ENCODE assay signal across 1 cellular context in the genomic region with DNA sequence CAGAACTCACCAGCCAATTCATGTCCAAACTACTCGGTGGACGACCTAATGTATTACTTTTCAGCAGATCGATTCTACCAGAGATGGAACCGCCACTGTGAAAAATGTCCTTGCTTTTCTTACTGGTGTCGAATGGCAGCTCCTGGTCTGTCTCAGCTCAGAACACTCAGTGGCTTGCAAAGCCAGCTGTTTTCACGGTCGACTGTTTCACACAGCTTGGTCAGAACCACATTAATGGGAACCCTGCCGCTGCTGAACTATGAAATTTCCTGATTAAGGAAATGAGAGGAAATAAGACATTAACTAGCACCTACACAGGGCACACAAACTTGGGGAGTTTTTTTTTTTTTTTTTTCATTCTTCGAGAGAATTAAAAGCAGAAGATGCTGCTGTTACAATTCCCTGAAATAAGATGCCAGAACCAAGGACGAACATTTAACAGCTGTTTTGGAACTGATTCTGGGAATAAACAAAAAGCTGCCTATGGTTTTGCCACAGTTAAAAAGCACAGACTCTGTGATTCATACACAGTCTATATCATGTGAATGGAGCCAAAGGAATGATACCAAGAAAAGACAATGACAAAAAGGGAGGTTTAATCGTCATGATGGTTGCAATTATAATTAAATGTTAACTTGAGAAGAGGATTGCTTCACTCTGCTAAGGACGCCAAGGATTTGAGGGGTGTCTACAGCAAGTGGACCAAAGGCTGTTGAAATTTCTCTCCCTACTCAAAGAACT.
TF ChIP-seq lines count a peak whose summit lies in the region.

No MANE protein-coding gene starts in this region.

TF ChIP-seq in H1, 55 proteins besides CTCF, POLR2A, EP300 and RAD21:
- TF ChIP-seq SP2 (IDR thresholded peaks at IDR 0.05; ENCODE audit: low read length) = no peak
- no peak for TF ChIP-seq NANOG (IDR thresholded peaks at IDR 0.05; ENCODE audit: insufficient read depth, low read depth, low read length, poor library complexity, severe bottlenecking)
- TF ChIP-seq SP4 (IDR thresholded peaks at IDR 0.05; ENCODE audit: low read length) = no peak
- no peak for TF ChIP-seq JUND (IDR thresholded peaks at IDR 0.05; ENCODE audit: low read length)
- TF ChIP-seq TAF1 (IDR thresholded peaks at IDR 0.05; ENCODE audit: low read depth, low read length) = no peak
- no peak for TF ChIP-seq SAP30 (IDR thresholded peaks at IDR 0.05; ENCODE audit: insufficient read depth, insufficient replicate concordance, low read length)
- TF ChIP-seq ASH2L (IDR thresholded peaks at IDR 0.05; ENCODE audit: low read length) = no peak
- TF ChIP-seq, protein P1, sequence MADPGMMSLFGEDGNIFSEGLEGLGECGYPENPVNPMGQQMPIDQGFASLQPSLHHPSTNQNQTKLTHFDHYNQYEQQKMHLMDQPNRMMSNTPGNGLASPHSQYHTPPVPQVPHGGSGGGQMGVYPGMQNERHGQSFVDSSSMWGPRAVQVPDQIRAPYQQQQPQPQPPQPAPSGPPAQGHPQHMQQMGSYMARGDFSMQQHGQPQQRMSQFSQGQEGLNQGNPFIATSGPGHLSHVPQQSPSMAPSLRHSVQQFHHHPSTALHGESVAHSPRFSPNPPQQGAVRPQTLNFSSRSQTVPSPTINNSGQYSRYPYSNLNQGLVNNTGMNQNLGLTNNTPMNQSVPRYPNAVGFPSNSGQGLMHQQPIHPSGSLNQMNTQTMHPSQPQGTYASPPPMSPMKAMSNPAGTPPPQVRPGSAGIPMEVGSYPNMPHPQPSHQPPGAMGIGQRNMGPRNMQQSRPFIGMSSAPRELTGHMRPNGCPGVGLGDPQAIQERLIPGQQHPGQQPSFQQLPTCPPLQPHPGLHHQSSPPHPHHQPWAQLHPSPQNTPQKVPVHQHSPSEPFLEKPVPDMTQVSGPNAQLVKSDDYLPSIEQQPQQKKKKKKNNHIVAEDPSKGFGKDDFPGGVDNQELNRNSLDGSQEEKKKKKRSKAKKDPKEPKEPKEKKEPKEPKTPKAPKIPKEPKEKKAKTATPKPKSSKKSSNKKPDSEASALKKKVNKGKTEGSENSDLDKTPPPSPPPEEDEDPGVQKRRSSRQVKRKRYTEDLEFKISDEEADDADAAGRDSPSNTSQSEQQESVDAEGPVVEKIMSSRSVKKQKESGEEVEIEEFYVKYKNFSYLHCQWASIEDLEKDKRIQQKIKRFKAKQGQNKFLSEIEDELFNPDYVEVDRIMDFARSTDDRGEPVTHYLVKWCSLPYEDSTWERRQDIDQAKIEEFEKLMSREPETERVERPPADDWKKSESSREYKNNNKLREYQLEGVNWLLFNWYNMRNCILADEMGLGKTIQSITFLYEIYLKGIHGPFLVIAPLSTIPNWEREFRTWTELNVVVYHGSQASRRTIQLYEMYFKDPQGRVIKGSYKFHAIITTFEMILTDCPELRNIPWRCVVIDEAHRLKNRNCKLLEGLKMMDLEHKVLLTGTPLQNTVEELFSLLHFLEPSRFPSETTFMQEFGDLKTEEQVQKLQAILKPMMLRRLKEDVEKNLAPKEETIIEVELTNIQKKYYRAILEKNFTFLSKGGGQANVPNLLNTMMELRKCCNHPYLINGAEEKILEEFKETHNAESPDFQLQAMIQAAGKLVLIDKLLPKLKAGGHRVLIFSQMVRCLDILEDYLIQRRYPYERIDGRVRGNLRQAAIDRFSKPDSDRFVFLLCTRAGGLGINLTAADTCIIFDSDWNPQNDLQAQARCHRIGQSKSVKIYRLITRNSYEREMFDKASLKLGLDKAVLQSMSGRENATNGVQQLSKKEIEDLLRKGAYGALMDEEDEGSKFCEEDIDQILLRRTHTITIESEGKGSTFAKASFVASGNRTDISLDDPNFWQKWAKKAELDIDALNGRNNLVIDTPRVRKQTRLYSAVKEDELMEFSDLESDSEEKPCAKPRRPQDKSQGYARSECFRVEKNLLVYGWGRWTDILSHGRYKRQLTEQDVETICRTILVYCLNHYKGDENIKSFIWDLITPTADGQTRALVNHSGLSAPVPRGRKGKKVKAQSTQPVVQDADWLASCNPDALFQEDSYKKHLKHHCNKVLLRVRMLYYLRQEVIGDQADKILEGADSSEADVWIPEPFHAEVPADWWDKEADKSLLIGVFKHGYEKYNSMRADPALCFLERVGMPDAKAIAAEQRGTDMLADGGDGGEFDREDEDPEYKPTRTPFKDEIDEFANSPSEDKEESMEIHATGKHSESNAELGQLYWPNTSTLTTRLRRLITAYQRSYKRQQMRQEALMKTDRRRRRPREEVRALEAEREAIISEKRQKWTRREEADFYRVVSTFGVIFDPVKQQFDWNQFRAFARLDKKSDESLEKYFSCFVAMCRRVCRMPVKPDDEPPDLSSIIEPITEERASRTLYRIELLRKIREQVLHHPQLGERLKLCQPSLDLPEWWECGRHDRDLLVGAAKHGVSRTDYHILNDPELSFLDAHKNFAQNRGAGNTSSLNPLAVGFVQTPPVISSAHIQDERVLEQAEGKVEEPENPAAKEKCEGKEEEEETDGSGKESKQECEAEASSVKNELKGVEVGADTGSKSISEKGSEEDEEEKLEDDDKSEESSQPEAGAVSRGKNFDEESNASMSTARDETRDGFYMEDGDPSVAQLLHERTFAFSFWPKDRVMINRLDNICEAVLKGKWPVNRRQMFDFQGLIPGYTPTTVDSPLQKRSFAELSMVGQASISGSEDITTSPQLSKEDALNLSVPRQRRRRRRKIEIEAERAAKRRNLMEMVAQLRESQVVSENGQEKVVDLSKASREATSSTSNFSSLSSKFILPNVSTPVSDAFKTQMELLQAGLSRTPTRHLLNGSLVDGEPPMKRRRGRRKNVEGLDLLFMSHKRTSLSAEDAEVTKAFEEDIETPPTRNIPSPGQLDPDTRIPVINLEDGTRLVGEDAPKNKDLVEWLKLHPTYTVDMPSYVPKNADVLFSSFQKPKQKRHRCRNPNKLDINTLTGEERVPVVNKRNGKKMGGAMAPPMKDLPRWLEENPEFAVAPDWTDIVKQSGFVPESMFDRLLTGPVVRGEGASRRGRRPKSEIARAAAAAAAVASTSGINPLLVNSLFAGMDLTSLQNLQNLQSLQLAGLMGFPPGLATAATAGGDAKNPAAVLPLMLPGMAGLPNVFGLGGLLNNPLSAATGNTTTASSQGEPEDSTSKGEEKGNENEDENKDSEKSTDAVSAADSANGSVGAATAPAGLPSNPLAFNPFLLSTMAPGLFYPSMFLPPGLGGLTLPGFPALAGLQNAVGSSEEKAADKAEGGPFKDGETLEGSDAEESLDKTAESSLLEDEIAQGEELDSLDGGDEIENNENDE (IDR thresholded peaks at IDR 0.05; ENCODE audit: insufficient replicate concordance, low read length) = no peak
- TF ChIP-seq, protein P2, sequence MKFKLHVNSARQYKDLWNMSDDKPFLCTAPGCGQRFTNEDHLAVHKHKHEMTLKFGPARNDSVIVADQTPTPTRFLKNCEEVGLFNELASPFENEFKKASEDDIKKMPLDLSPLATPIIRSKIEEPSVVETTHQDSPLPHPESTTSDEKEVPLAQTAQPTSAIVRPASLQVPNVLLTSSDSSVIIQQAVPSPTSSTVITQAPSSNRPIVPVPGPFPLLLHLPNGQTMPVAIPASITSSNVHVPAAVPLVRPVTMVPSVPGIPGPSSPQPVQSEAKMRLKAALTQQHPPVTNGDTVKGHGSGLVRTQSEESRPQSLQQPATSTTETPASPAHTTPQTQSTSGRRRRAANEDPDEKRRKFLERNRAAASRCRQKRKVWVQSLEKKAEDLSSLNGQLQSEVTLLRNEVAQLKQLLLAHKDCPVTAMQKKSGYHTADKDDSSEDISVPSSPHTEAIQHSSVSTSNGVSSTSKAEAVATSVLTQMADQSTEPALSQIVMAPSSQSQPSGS (IDR thresholded peaks at IDR 0.05; ENCODE audit: low read length) = no peak
- TF ChIP-seq PHF8 (conservative IDR thresholded peaks at IDR 0.05; ENCODE audit: low read depth, low read length) = no peak
- TF ChIP-seq GABPA (IDR thresholded peaks at IDR 0.05; ENCODE audit: borderline replicate concordance, insufficient read depth, low read length) = no peak
- no peak for TF ChIP-seq BCL11A (IDR thresholded peaks at IDR 0.05; ENCODE audit: low read depth in 2 of 2, low read length in 2 of 2)
- no peak for TF ChIP-seq GTF2F1 (IDR thresholded peaks at IDR 0.05; ENCODE audit: borderline replicate concordance, low read depth, low read length)
- TF ChIP-seq BRCA1 (IDR thresholded peaks at IDR 0.05; ENCODE audit: low read depth, low read length) = no peak
